8 cellular contexts compared by ENCODE assay signal in genomic region chr7:76358478-76359110, GRCh38. TPM values are rescaled to one million over a fixed set of nuclear protein-coding genes. Genes with fewer than 3 reads are reported as not detected.
A peak's percentile ranks its signal among the peaks of the same experiment; 100 is the strongest.
DNase-seq lines count a peak whose midpoint lies in the region; ATAC-seq and TF ChIP-seq lines count a peak whose summit lies in the region.

TSS of gene YWHAG (minus strand) at chr7:76358991. CDS start at chr7:76358808, 183 bp downstream.

- H3K9ac ChIP-seq in adipocyte (ENCODE audit: low read length): peak within 1 kb of the TSS; percentile 99

- H3K27me3 ChIP-seq in HAP-1 (ENCODE audit: low read depth) (no peaks in the 10 kb centered on the region), MG63 (no peaks in the 10 kb centered on the region), adipocyte (replicated peaks; ENCODE audit: control insufficient read depth, insufficient read depth, low read length) (no peaks in the 10 kb centered on the region), upper lobe of left lung (no peaks in the 10 kb centered on the region)

- TF ChIP-seq CTCF in GM10266 (IDR thresholded peaks at IDR 0.05; ENCODE audit: control insufficient read depth, insufficient read depth, low read depth, missing control alignments) (no peak), upper lobe of left lung (IDR thresholded peaks at IDR 0.05) (no peak)

- H3K27ac ChIP-seq in upper lobe of left lung: peak within 1 kb of the TSS; percentile 98 to 100 (median 98)

- WGBS in upper lobe of left lung, 2 donors: 0 to 1% methylated on average over 5 to 50 of the region's 80 CpGs

- peak; percentile 96 to 97 for ATAC-seq in upper lobe of left lung (ENCODE audit: low FRiP score in 2 of 2)

- H3K9me3 ChIP-seq in HAP-1: peaks cover 5% of the 10 kb centered on the region; the same call in 1 of the 2 replicates
- no peaks in the 10 kb centered on the region for H3K9me3 ChIP-seq in MG63
- H3K9me3 ChIP-seq in adipocyte (ENCODE audit: control insufficient read depth, low read length): no peaks in the 10 kb centered on the region
- no peaks in the 10 kb centered on the region for H3K9me3 ChIP-seq in upper lobe of left lung

- TF ChIP-seq EP300 in upper lobe of left lung (IDR thresholded peaks at IDR 0.05): peak in 1 of 4 donors; percentile 63

- intact Hi-C loops in cardiac septum (cut with DNase I): loop anchor here (1.0 to 2.0 kb wide), 2 partner anchors 40 to 64 kb away; no protein-coding TSS in a partner anchor
- intact Hi-C loops in posterior vena cava (cut with DNase I): loop anchor here in 1 of 2 donors (5.0 kb wide), 1 partner anchor 36 kb away; no protein-coding TSS in a partner anchor

- DNase-seq in GM10266 (ENCODE audit: extremely low spot score): peak; percentile 90
- peak; percentile 75 to 88 for DNase-seq in HAP-1 (ENCODE audit: low spot score in 2 of 2)
- DNase-seq in MG63: peak; percentile 80
- peak; percentile 80 for DNase-seq in SKM-1 treated with dmso at 0.1 percent for 144 hours (lab: John Stamatoyannopoulos, UW; ENCODE audit: unreplicated experiment)
- peak; percentile 96 for DNase-seq in adipocyte (ENCODE audit: low read depth)
- DNase-seq in cardiac septum (ENCODE audit: low spot score): peak; percentile 96
- peak; percentile 97 for DNase-seq in posterior vena cava (ENCODE audit: low spot score)
- peak; percentile 92 to 99 for DNase-seq in upper lobe of left lung

- peaks cover 32% of the 10 kb centered on the region for H3K4me1 ChIP-seq in HAP-1
- peaks cover 38% of the 10 kb centered on the region for H3K4me1 ChIP-seq in adipocyte (ENCODE audit: control insufficient read depth, insufficient read depth, low read length)
- H3K4me1 ChIP-seq in upper lobe of left lung: peaks cover 32 to 51% (median 37%) of the 10 kb centered on the region in 4 donors

- in situ Hi-C loops in HAP-1 (cut with MboI; ENCODE audit: low sequenced_read_pairs): no loop called here

- TF ChIP-seq POLR2A in upper lobe of left lung (IDR thresholded peaks at IDR 0.05): peak; percentile 80 to 99 (median 96)

- H3K36me3 ChIP-seq in HAP-1 (replicated peaks): peaks cover 38% of the 10 kb centered on the region
- peaks cover 39% of the 10 kb centered on the region for H3K36me3 ChIP-seq in MG63
- H3K36me3 ChIP-seq in adipocyte (ENCODE audit: control insufficient read depth, insufficient read depth, low read length, severe bottlenecking): peaks cover 29% of the 10 kb centered on the region
- H3K36me3 ChIP-seq in upper lobe of left lung: peaks cover 0 to 6% (median 0%) of the 10 kb centered on the region in 4 donors

- H3K4me3 ChIP-seq in HAP-1 (peak within 1 kb of the TSS; percentile 99), MG63 (peak within 1 kb of the TSS; percentile 96), adipocyte (ENCODE audit: low read length) (peak within 1 kb of the TSS; percentile 100), upper lobe of left lung (peak within 1 kb of the TSS; percentile 85 to 100 (median 92))

RNA-seq across cellular contexts. Expression of gene YWHAG, which starts in this region (rescaled TPM):
- total RNA-seq in MG63 (2014; rRNA removed; shearing (Covaris generic); ENCODE audit: low replicate concordance): 74.2 and 95.2 TPM in 2 replicates
- total RNA-seq in cardiac septum: 183 TPM
- 100 to 1,000 TPM; 114 to 134 TPM for total RNA-seq in posterior vena cava
- total RNA-seq in upper lobe of left lung: 100 to 1,000 TPM in 1 of 6 donors, 10 to 100 TPM in 5; 51.3 to 114 (median 73.4) TPM

Comparison
In these comparisons a context has a peak if more than half of its experiments do, and no peak if none do; other contexts are left out.
1. Peak in every context shown above with its lines: DNase-seq, ATAC-seq, H3K4me3 ChIP-seq and H3K27ac ChIP-seq.